ENCODE assay signal across 8 cellular contexts in the genomic region with DNA sequence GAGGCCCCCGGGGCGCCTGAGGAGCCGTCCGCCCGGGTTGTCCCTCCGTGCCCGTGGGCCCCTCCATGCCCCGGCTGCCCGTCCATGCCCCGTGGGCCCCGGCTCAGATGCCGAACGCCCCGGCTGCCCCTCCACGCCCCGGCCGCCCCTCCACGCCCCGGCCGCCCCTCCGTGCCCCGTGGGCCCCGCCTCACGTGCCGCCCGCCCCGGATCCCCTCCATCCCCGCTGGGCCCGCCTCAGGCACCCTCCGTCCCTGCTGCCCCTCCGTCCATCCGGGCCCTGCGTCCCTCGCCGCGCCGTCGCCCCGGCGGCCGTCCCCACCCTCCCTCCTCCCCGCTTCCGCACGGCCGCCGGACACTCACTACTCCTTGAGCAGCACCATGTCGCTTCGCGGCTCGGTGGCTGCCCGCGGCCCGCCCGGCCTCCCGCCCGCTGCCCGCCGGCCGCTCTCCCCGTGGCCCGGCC. TPM values are rescaled to one million over a fixed set of nuclear protein-coding genes. Genes with fewer than 3 reads are reported as not detected.
DNase-seq lines count a peak whose midpoint lies in the region; ATAC-seq, FAIRE-seq and TF ChIP-seq lines count a peak whose summit lies in the region.

No MANE protein-coding gene starts in this region.

- H3K27ac ChIP-seq in HUES6 (ENCODE audit: low read depth, low read length): no peak overlapping the region; the same call in 1 of the 2 replicates
- peak overlapping the region; percentile 63 for H3K27ac ChIP-seq in GM12878 (ENCODE audit: control insufficient read depth, insufficient read depth)
- H3K27ac ChIP-seq in thymus (ENCODE audit: low read depth): peak overlapping the region; percentile 74

- DNase-seq in EH (ENCODE audit: low read depth): peak; percentile 62
- no peak for DNase-seq in GM12878 (ENCODE audit: low read depth, low spot score)
- peak; percentile 73 for DNase-seq in left kidney (ENCODE audit: low read depth, low spot score)
- no peak for DNase-seq in DMS79 treated with DMSO at 0.1 percent for 48 hours (lab: John Stamatoyannopoulos, UW)

- H3K9me3 ChIP-seq in HUES6 (ENCODE audit: control insufficient read depth, insufficient read depth, low read depth, low read length): no peaks in the 10 kb centered on the region
- no peaks in the 10 kb centered on the region for H3K9me3 ChIP-seq in GM12878 (replicated peaks; ENCODE audit: control insufficient read depth, insufficient read depth, low read length)
- H3K9me3 ChIP-seq in thymus (ENCODE audit: control insufficient read depth): no peaks in the 10 kb centered on the region

- CTCF ChIA-PET in GM12878 (lab: Yijun Ruan, JAX): interaction anchor here (1.0 to 1.4 kb wide), 2 partner anchors 12 to 46 kb away, joined by 4 to 5 read pairs; a partner anchor contains a TSS

- H2AFZ ChIP-seq in GM12878 (ENCODE audit: control insufficient read depth, low read depth, low read length): peak overlapping the region; percentile 17

- FAIRE-seq in GM12878 (lab: Jason Lieb, UNC): no peak

- no peak for TF ChIP-seq RAD21 in GM12878 (IDR thresholded peaks at IDR 0.05; ENCODE audit: insufficient read depth, low read depth, low read length)

- in situ Hi-C loops in GM12878 (cut with MboI): no loop called here

- H3K4me1 ChIP-seq in HUES6 (ENCODE audit: control insufficient read depth, insufficient read depth, low read length) (peaks cover 32% of the 10 kb centered on the region), GM12878 (ENCODE audit: control insufficient read depth, insufficient read depth, low read length) (peaks cover 20% of the 10 kb centered on the region), thymus (ENCODE audit: control insufficient read depth, insufficient read depth, low read length) (peaks cover 12% of the 10 kb centered on the region)

- WGBS in GM12878 (ENCODE audit: insufficient coverage, insufficient replicate concordance, low lambda C conversion rate, missing lambda C conversion rate): 0% methylated on average over 2 of the region's 61 CpGs
- 1% methylated on average over 61 of the region's 61 CpGs for WGBS in thymus

- H3K9ac ChIP-seq in HUES6 (ENCODE audit: low read length) (peak overlapping the region; percentile 81), GM12878 (ENCODE audit: control insufficient read depth, insufficient read depth, low read length) (peak overlapping the region; percentile 79)

- intact Hi-C loops in GM12878 (cut with micrococcal nuclease; ENCODE audit: unreplicated experiment): loop anchor here (5.0 kb wide), 1 partner anchor 155 kb away; no protein-coding TSS in a partner anchor

- H3K27me3 ChIP-seq in HUES6 (ENCODE audit: control insufficient read depth, insufficient read depth, low read length) (no peaks in the 10 kb centered on the region), GM12878 (replicated peaks in 1 of 2; ENCODE audit: control insufficient read depth in 2 of 2, insufficient read depth in 2 of 2, low read length in 1 of 2) (no peaks in the 10 kb centered on the region), thymus (ENCODE audit: control insufficient read depth, insufficient read depth) (no peaks in the 10 kb centered on the region)

- TF ChIP-seq POLR2A in GM12878 (IDR thresholded peaks at IDR 0.05; ENCODE audit: low read depth, low read length): no peak

- peaks cover 43% of the 10 kb centered on the region for H3K79me2 ChIP-seq in GM12878 (ENCODE audit: control insufficient read depth, insufficient read depth, low read length)

- SMC1A ChIA-PET in GM12878 (lab: Charles Lee; ENCODE audit: uncharacterized antibody, unreplicated experiment): interaction anchor here (0.6 to 1.1 kb wide), 2 partner anchors 45 to 68 kb away, joined by 3 to 4 read pairs; no protein-coding TSS in a partner anchor

- H3K4me3 ChIP-seq in HUES6 (ENCODE audit: low read depth, low read length): peak overlapping the region; percentile 66
- peak overlapping the region; percentile 86 for H3K4me3 ChIP-seq in GM12878
- H3K4me3 ChIP-seq in thymus (ENCODE audit: low read length): peak overlapping the region; percentile 91

- TF ChIP-seq CTCF in GM12878 (IDR thresholded peaks at IDR 0.05 in 2 of 3, conservative IDR thresholded peaks at IDR 0.05 in 1 of 3; ENCODE audit: control insufficient read depth in 2 of 3, extremely low read depth in 1 of 3, insufficient read depth in 1 of 3, low read depth in 3 of 3, low read length in 3 of 3): no peak

- ATAC-seq in GM21423 (IDR thresholded peaks at IDR 0.05; ENCODE audit: unreplicated experiment): peak; percentile 38
- ATAC-seq in GM12878: peak; percentile 28
- ATAC-seq in HG03378 (IDR thresholded peaks at IDR 0.05; ENCODE audit: unreplicated experiment): no peak

- H3K36me3 ChIP-seq in HUES6 (ENCODE audit: control insufficient read depth, insufficient read depth, low read length) (0 out of 2 replicates have a peak, but pooled peaks cover 5% of the 10 kb centered on the region), GM12878 (ENCODE audit: control insufficient read depth in 2 of 2, insufficient read depth in 2 of 2, low read length in 1 of 2) (peaks cover 0 to 6% of the 10 kb centered on the region in 2 experiments; a peak in 2 of 4 replicates), thymus (ENCODE audit: control insufficient read depth, insufficient read depth) (peaks cover 7% of the 10 kb centered on the region)

- TF ChIP-seq EP300 in GM12878 (IDR thresholded peaks at IDR 0.05; ENCODE audit: borderline replicate concordance in 1 of 2, control insufficient read depth in 1 of 2, low read depth in 2 of 2, low read length in 2 of 2): no peak

- H3K4me2 ChIP-seq in GM12878 (ENCODE audit: control insufficient read depth, insufficient read depth): peak overlapping the region; percentile 96

- BruUV-seq in GM12878 (replicated peaks; lab: Mats Ljungman, UMichigan): no TSS peak

- RAD21 ChIA-PET in GM12878 (lab: Charles Lee; ENCODE audit: unreplicated experiment): interaction anchor here (1.0 to 1.2 kb wide), 4 partner anchors 12 to 66 kb away, joined by 4 to 6 read pairs (median 5); a partner anchor contains a TSS

- H4K20me1 ChIP-seq in GM12878 (ENCODE audit: control insufficient read depth, insufficient read depth): peaks cover 6% of the 10 kb centered on the region; the same call in 1 of the 2 replicates

- POLR2A ChIA-PET in GM12878 (lab: Charles Lee): interaction anchor here (0.6 to 1.1 kb wide), 3 partner anchors 45 to 476 kb away, joined by 3 to 4 read pairs (median 3); no protein-coding TSS in a partner anchor

TF ChIP-seq in GM12878, 131 proteins besides CTCF, POLR2A, EP300 and RAD21 (continues in another document):
- TF ChIP-seq TCF3 (IDR thresholded peaks at IDR 0.05; ENCODE audit: borderline replicate concordance, insufficient read depth, low read depth, low read length): 0 out of 2 replicates have a peak, but pooled peaks have one; percentile 14
- TF ChIP-seq CBX3 (IDR thresholded peaks at IDR 0.05; ENCODE audit: borderline replicate concordance, low read depth): no peak

RNA-seq across cellular contexts. Expression of a gene that starts 0.4 kb away (rescaled TPM):
- 25.6 and 31.4 TPM in 2 replicates for total RNA-seq in GM12878 (2013; cell fraction: nucleolus; rRNA removed)
- total RNA-seq in GM12878 (2014; rRNA removed) (24.6 and 24.8 TPM in 2 replicates), GM12878 (2014; rRNA removed; fragmentation: Illumina TruSeq; extraction: Trizol) (19.7 and 21.0 TPM in 2 replicates), GM12878 (2021) (62.8 and 65.4 TPM in 2 replicates)
- 25.9 TPM for polyA plus RNA-seq in GM12878 (2011; ENCODE audit: low read depth)
- polyA plus RNA-seq in GM12878 (2011; rRNA removed) (45.6 and 58.4 TPM in 2 replicates), GM12878 (2014; fragmentation: Illumina TruSeq; extraction: Trizol) (67.3 and 88.1 TPM in 2 replicates), GM12878 (2014; fragmentation: Nextera tagmentation; extraction: Ambion mirVana) (10 to 100 TPM; 11.0 to 14.6 TPM), GM12878 (2014; rRNA removed) (50.4 and 51.8 TPM in 2 replicates), GM12878 (2016; fragmentation: Nextera tagmentation; extraction: Ambion mirVana) (10 to 100 TPM in 1 of 2 experiments, 1 to 10 TPM in 1; 5.2 to 41.7 TPM), thymus (31.2 TPM)
- polyA plus RNA-seq in GM12878 (2011; cell fraction: cytosol; rRNA removed): 38.9 and 40.8 TPM in 2 replicates
- polyA plus RNA-seq in GM12878 (2011; cell fraction: nucleus; rRNA removed): 21.5 and 27.6 TPM in 2 replicates
- polyA plus RNA-seq in GM12878 (2012): 27.0 and 28.6 TPM in 2 replicates
- polyA minus RNA-seq in GM12878 (2011; rRNA and poly(A)+ RNA removed): 21.1 and 21.3 TPM in 2 replicates
- 9.2 and 10.2 TPM in 2 replicates for polyA minus RNA-seq in GM12878 (2011; cell fraction: cytosol; rRNA and poly(A)+ RNA removed)
- polyA minus RNA-seq in GM12878 (2011; cell fraction: nucleus; rRNA and poly(A)+ RNA removed): 2.1 and 4.8 TPM in 2 replicates

RNA-seq across cellular contexts. Expression of a gene that starts 45.8 kb away (rescaled TPM):
- total RNA-seq in GM12878 (2013; cell fraction: nucleolus; rRNA removed): 15.8 and 18.2 TPM in 2 replicates
- total RNA-seq in GM12878 (2014; rRNA removed): 28.9 and 33.9 TPM in 2 replicates
- 11.1 and 11.7 TPM in 2 replicates for total RNA-seq in GM12878 (2014; rRNA removed; fragmentation: Illumina TruSeq; extraction: Trizol)
- total RNA-seq in GM12878 (2021): 20.5 and 23.1 TPM in 2 replicates
- polyA plus RNA-seq in GM12878 (2011; ENCODE audit: low read depth): 20.9 TPM
- 22.4 and 29.0 TPM in 2 replicates for polyA plus RNA-seq in GM12878 (2011; rRNA removed)
- polyA plus RNA-seq in GM12878 (2011; cell fraction: cytosol; rRNA removed): 25.8 and 27.6 TPM in 2 replicates
- 37.6 and 47.7 TPM in 2 replicates for polyA plus RNA-seq in GM12878 (2011; cell fraction: nucleus; rRNA removed)
- 17.1 and 22.6 TPM in 2 replicates for polyA plus RNA-seq in GM12878 (2012)
- polyA plus RNA-seq in GM12878 (2014; fragmentation: Illumina TruSeq; extraction: Trizol): 16.3 and 16.4 TPM in 2 replicates
- polyA plus RNA-seq in GM12878 (2014; fragmentation: Nextera tagmentation; extraction: Ambion mirVana): 1 to 10 TPM in 1 of 2 experiments, under 1 TPM in 1; 0.58 to 1.5 TPM
- 38.9 and 41.2 TPM in 2 replicates for polyA plus RNA-seq in GM12878 (2014; rRNA removed)
- 10 to 100 TPM; 23.6 to 26.7 TPM for polyA plus RNA-seq in GM12878 (2016; fragmentation: Nextera tagmentation; extraction: Ambion mirVana)
- 34.2 and 37.1 TPM in 2 replicates for polyA minus RNA-seq in GM12878 (2011; rRNA and poly(A)+ RNA removed)
- 11.6 and 18.7 TPM in 2 replicates for polyA minus RNA-seq in GM12878 (2011; cell fraction: cytosol; rRNA and poly(A)+ RNA removed)
- polyA minus RNA-seq in GM12878 (2011; cell fraction: nucleus; rRNA and poly(A)+ RNA removed): 16.7 and 31.7 TPM in 2 replicates
- polyA plus RNA-seq in thymus: 46.7 TPM

Comparison
In these comparisons a context has a peak if more than half of its experiments do, and no peak if none do; other contexts are left out.
1. DNase-seq: peak in EH (single experiment) and left kidney (single experiment); none in GM12878 (single experiment) and DMS79 treated with DMSO at 0.1 percent for 48 hours (single experiment).
2. Peak in every context shown above with its lines, with median percentiles within 50 percentile points of each other: H3K4me3 ChIP-seq.